ENCODE assay signal across 16 cellular contexts in genomic region chr6:3919849-3920248, GRCh38.
"Had no signal": no experiment of that assay in that cellular context is flagged by ENCODE, and none has a peak within 500 bp of the region (broad histone marks: within the 10 kb centered on the region; RNA-seq: fewer than 3 reads in every experiment).

No MANE protein-coding gene starts in this region.

- H3K27me3 ChIP-seq: ascending aorta, sigmoid colon, testis had no signal

- H3K9me3 ChIP-seq: ascending aorta, sigmoid colon, testis had no signal

- H3K36me3 ChIP-seq: ascending aorta, sigmoid colon had no signal

- H3K27ac ChIP-seq: ascending aorta, sigmoid colon, testis had no signal

- H3K4me3 Mint-ChIP-seq: activated naive CD8-positive, alpha-beta T cell treated with anti-CD3 and anti-CD28 coated beads, Interleukin-2, amount 50 U/mL, for 24 hours; effector memory CD8-positive, alpha-beta T cell; stimulated activated naive CD8-positive, alpha-beta T cell treated with anti-CD3 and anti-CD28 coated beads, Interleukin-15, amount 100 ng/mL, for 72 hours; T-helper 2 cell treated with Interferon-gamma antibody and Interleukin-4, amounts not matched to agents 5 μg/mL and 100 μg/mL, for 36 hours had no signal

- DNase-seq: activated CD4-positive, alpha-beta T cell treated with anti-CD3 and anti-CD28 coated beads, Interleukin-2, amount 50 U/mL, for 1 hour; activated naive CD4-positive, alpha-beta T cell; activated naive CD8-positive, alpha-beta T cell treated with anti-CD3 and anti-CD28 coated beads, Interleukin-2, amount 50 U/mL, for 24 hours; activated T-cell treated with anti-CD3 and anti-CD28 coated beads for 4 hours; dermis blood vessel endothelial cell; effector memory CD8-positive, alpha-beta T cell; foreskin melanocyte; head of caudate nucleus; left colon; sigmoid colon; stimulated activated CD4-positive, alpha-beta T cell treated with anti-CD3 and anti-CD28 coated beads, Interleukin-1b, Interleukin-23, amount 100 ng/mL, for 48 hours; stimulated activated naive CD8-positive, alpha-beta T cell treated with anti-CD3 and anti-CD28 coated beads, Interleukin-15, amount 100 ng/mL, for 72 hours; testis had no signal

- H3K27ac Mint-ChIP-seq: activated naive CD8-positive, alpha-beta T cell treated with anti-CD3 and anti-CD28 coated beads, Interleukin-2, amount 50 U/mL, for 24 hours; effector memory CD8-positive, alpha-beta T cell; stimulated activated naive CD8-positive, alpha-beta T cell treated with anti-CD3 and anti-CD28 coated beads, Interleukin-15, amount 100 ng/mL, for 72 hours; T-helper 2 cell treated with Interferon-gamma antibody and Interleukin-4, amounts not matched to agents 5 μg/mL and 100 μg/mL, for 36 hours had no signal

- ATAC-seq: activated CD4-positive, CD25-positive, alpha-beta regulatory T cell treated with anti-CD3 and anti-CD28 coated beads, Interleukin-2, amount 50 U/mL, for 24 hours; activated naive CD8-positive, alpha-beta T cell treated with anti-CD3 and anti-CD28 coated beads, Interleukin-2, amount 50 U/mL, for 24 hours; effector memory CD8-positive, alpha-beta T cell; left colon; stimulated activated naive CD8-positive, alpha-beta T cell treated with anti-CD3 and anti-CD28 coated beads, Interleukin-15, amount 100 ng/mL, for 72 hours had no signal

- H3K4me3 ChIP-seq: ascending aorta, sigmoid colon, testis had no signal

- H3K9me3 Mint-ChIP-seq: effector memory CD8-positive, alpha-beta T cell; stimulated activated naive CD8-positive, alpha-beta T cell treated with anti-CD3 and anti-CD28 coated beads, Interleukin-15, amount 100 ng/mL, for 72 hours; T-helper 2 cell treated with Interferon-gamma antibody and Interleukin-4, amounts not matched to agents 5 μg/mL and 100 μg/mL, for 36 hours had no signal
